In the genomic region with DNA sequence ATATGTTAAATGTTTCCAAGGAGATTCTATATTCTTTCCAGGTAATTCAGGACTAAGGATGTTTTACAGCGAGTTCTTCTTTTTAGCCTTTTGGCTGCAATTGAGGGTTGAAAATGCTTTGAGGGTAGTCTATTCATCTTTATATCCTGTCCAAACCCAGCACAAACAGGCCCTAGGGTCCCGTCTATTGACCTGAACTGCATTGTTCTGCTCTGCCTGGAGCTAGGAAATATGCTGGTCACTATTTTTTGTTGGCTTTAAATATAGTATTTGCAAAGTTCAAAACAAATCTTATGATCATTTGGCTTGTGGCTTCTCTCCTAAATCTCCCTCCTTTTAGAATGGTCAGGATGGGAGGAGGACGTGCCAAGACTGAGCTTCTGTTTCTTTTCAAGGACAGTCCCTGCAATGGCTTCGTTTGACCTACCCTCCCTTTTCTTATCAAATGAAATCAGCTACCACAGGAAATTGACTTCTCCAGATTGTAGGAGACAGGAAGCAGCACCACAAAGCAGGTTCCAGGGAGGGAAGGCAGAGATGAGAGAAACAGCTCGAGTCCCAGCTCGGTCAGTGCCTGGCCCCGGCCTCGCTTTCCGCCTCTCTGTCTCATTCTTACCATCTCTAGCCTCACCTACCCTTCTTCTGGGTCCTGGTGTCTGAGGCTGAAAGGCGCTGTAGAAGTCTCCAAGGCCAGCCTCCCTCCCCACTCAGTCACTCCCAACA, we compare ENCODE assay signal across 10 cellular contexts. TPM values are rescaled to one million over a fixed set of nuclear protein-coding genes. Genes with fewer than 3 reads are reported as not detected.
DNase-seq lines count a peak whose midpoint lies in the region; ATAC-seq, FAIRE-seq and TF ChIP-seq lines count a peak whose summit lies in the region.
"Had no signal": no experiment of that assay in that cellular context is flagged by ENCODE, and none has a peak within 500 bp of the region (broad histone marks: within the 10 kb centered on the region; RNA-seq: fewer than 3 reads in every experiment).

No MANE protein-coding gene starts in this region.

- H3K36me3 Mint-ChIP-seq in activated naive CD4-positive, alpha-beta T cell treated with anti-CD3 and anti-CD28 coated beads, Interleukin-2, amount 50 U/mL, for 24 hours = no peaks in the 10 kb centered on the region
- H3K36me3 Mint-ChIP-seq in activated T-helper 1 cell treated with anti-CD3 and anti-CD28 coated beads, Interleukin-12 subunit alpha, Interleukin-12 subunit beta, Interleukin-2, Interleukin-4 antibody, amounts not matched to agents 30 ng/mL and 10 ng/mL and 1 ng/mL, durations not matched to agents 14 hours and 24 hours and 36 hours (ENCODE audit: low read depth) = no peaks in the 10 kb centered on the region

- no TSS peak for BruUV-seq in HepG2 (replicated peaks; lab: Mats Ljungman, UMichigan)

- H3K27me3 ChIP-seq in HepG2 (ENCODE audit: control insufficient read depth in 1 of 2, insufficient read depth in 2 of 2, low read length in 2 of 2) (peaks cover 0 to 11% of the 10 kb centered on the region in 2 experiments; a peak in 3 of 5 replicates), transverse colon (peaks cover under 1% of the 10 kb centered on the region)

- POLR2A ChIA-PET in HepG2 (lab: Yijun Ruan, JAX) = no interaction called here

- TF ChIP-seq RAD21 in HepG2 (CRISPR knock-in tag; IDR thresholded peaks at IDR 0.05) = no peak

- no peaks in the 10 kb centered on the region for H3K9me3 ChIP-seq in HepG2 (ENCODE audit: low read length)
- H3K9me3 ChIP-seq in transverse colon = no peaks in the 10 kb centered on the region

- no peak overlapping the region for H3K9ac ChIP-seq in HepG2 (ENCODE audit: insufficient read depth, low read depth, low read length)

- H3K4me1 Mint-ChIP-seq in activated naive CD4-positive, alpha-beta T cell treated with anti-CD3 and anti-CD28 coated beads, Interleukin-2, amount 50 U/mL, for 24 hours = peaks cover 34% of the 10 kb centered on the region
- peaks cover 38% of the 10 kb centered on the region for H3K4me1 Mint-ChIP-seq in activated T-helper 1 cell treated with anti-CD3 and anti-CD28 coated beads, Interleukin-12 subunit alpha, Interleukin-12 subunit beta, Interleukin-2, Interleukin-4 antibody, amounts not matched to agents 30 ng/mL and 10 ng/mL and 1 ng/mL, durations not matched to agents 14 hours and 24 hours and 36 hours (ENCODE audit: low read depth)

- H3K9me3 Mint-ChIP-seq in activated naive CD4-positive, alpha-beta T cell treated with anti-CD3 and anti-CD28 coated beads, Interleukin-2, amount 50 U/mL, for 24 hours = no peaks in the 10 kb centered on the region
- no peaks in the 10 kb centered on the region for H3K9me3 Mint-ChIP-seq in activated T-helper 1 cell treated with anti-CD3 and anti-CD28 coated beads, Interleukin-12 subunit alpha, Interleukin-12 subunit beta, Interleukin-2, Interleukin-4 antibody, amounts not matched to agents 30 ng/mL and 10 ng/mL and 1 ng/mL, durations not matched to agents 14 hours and 24 hours and 36 hours

- H3K27me3 Mint-ChIP-seq in activated naive CD4-positive, alpha-beta T cell treated with anti-CD3 and anti-CD28 coated beads, Interleukin-2, amount 50 U/mL, for 24 hours = no peaks in the 10 kb centered on the region
- no peaks in the 10 kb centered on the region for H3K27me3 Mint-ChIP-seq in activated T-helper 1 cell treated with anti-CD3 and anti-CD28 coated beads, Interleukin-12 subunit alpha, Interleukin-12 subunit beta, Interleukin-2, Interleukin-4 antibody, amounts not matched to agents 30 ng/mL and 10 ng/mL and 1 ng/mL, durations not matched to agents 14 hours and 24 hours and 36 hours (ENCODE audit: insufficient read depth)

- no peak overlapping the region for H3K27ac ChIP-seq in HepG2 (ENCODE audit: extremely low read length, insufficient read depth, low read length)
- peak overlapping the region; percentile 19 to 59 (median 28) for H3K27ac ChIP-seq in transverse colon

- H3K4me3 ChIP-seq in HepG2 (replicated peaks in 1 of 3; ENCODE audit: insufficient read depth in 1 of 3, low read depth in 2 of 3, low read length in 3 of 3) (no peak overlapping the region), transverse colon (no peak overlapping the region)
- H3K4me3 ChIP-seq: coronary artery had no signal

- TF ChIP-seq EP300 in HepG2 (IDR thresholded peaks at IDR 0.05; ENCODE audit: low read depth in 2 of 2, low read length in 2 of 2) (no peak), HepG2 (CRISPR knock-in tag; IDR thresholded peaks at IDR 0.05; ENCODE audit: borderline replicate concordance) (no peak), transverse colon (IDR thresholded peaks at IDR 0.05; ENCODE audit: low read depth) (no peak)

- H3K4me2 ChIP-seq in HepG2 (ENCODE audit: low read depth, low read length) = peak overlapping the region; percentile 45; the same call in 1 of the 2 replicates

- H3K79me2 ChIP-seq in HepG2 (ENCODE audit: insufficient read depth, low read length) = no peaks in the 10 kb centered on the region

- intact Hi-C loops in activated T-helper 1 cell treated with anti-CD3 and anti-CD28 coated beads, Interleukin-12 subunit alpha, Interleukin-12 subunit beta, Interleukin-2, Interleukin-4 antibody, amounts not matched to agents 30 ng/mL and 10 ng/mL and 1 ng/mL, durations not matched to agents 14 hours and 24 hours and 36 hours (cut with micrococcal nuclease) = no loop called here
- intact Hi-C loops in HepG2 (cut with micrococcal nuclease; ENCODE audit: unreplicated experiment) (no loop called here), transverse colon (cut with DNase I; ENCODE audit: low total_unique reads) (no loop called here)

- in situ Hi-C loops in HepG2 (cut with HindIII; ENCODE audit: extremely low pct_ligation_motif_present, low pct_unique_long_range_greater_than_20kb) (no loop called here), transverse colon (cut with MboI; ENCODE audit: low pct_ligation_motif_present in 1 of 4, low pct_unique_long_range_greater_than_20kb in 1 of 4, low sequenced_read_pairs in 3 of 4) (loop anchor here in 1 of 4 donors (25.0 kb wide), 1 partner anchor 350 kb away; a partner anchor contains a TSS)

- no peaks in the 10 kb centered on the region for H4K20me1 ChIP-seq in HepG2 (ENCODE audit: insufficient read depth, low read length)

- no peak for DNase-seq in activated naive CD4-positive, alpha-beta T cell treated with anti-CD3 and anti-CD28 coated beads, Interleukin-2, amount 50 U/mL, for 16 hours
- DNase-seq in activated T-helper 1 cell treated with anti-CD3 and anti-CD28 coated beads, Interleukin-12 subunit alpha, Interleukin-12 subunit beta, Interleukin-2, Interleukin-4 antibody, amounts not matched to agents 30 ng/mL and 10 ng/mL and 1 ng/mL, durations not matched to agents 14 hours and 24 hours and 36 hours (ENCODE audit: low spot score) = no peak
- no peak for DNase-seq in HepG2 (ENCODE audit: low spot score)
- no peak for DNase-seq in transverse colon
- no peak for DNase-seq in NOMO-1 (lab: John Stamatoyannopoulos, UW; ENCODE audit: unreplicated experiment in 2 of 2)
- no peak for DNase-seq in DMS53 treated with DMSO at 0.1 percent for 48 hours (lab: John Stamatoyannopoulos, UW; ENCODE audit: unreplicated experiment)
- no peak for DNase-seq in midbrain (lab: John Stamatoyannopoulos, UW)
- DNase-seq: stimulated activated CD4-positive, alpha-beta T cell treated with anti-CD3 and anti-CD28 coated beads, Interleukin-4, amount 100 ng/mL, for 24 hours had no signal

- FAIRE-seq in HepG2 (lab: Jason Lieb, UNC) = no peak

- no peak for TF ChIP-seq POLR2A in HepG2 (IDR thresholded peaks at IDR 0.05; ENCODE audit: insufficient read depth in 1 of 2, low read depth in 2 of 2, low read length in 2 of 2)
- no peak for TF ChIP-seq POLR2A in transverse colon (IDR thresholded peaks at IDR 0.05)

- H3K4me1 ChIP-seq in HepG2 (ENCODE audit: insufficient read depth, low read length) (peaks cover 8% of the 10 kb centered on the region), transverse colon (peaks cover 0 to 27% (median 6%) of the 10 kb centered on the region in 4 donors)

- H3K27ac Mint-ChIP-seq in activated naive CD4-positive, alpha-beta T cell treated with anti-CD3 and anti-CD28 coated beads, Interleukin-2, amount 50 U/mL, for 24 hours = peak overlapping the region; percentile 8
- peak overlapping the region; percentile 80 for H3K27ac Mint-ChIP-seq in activated T-helper 1 cell treated with anti-CD3 and anti-CD28 coated beads, Interleukin-12 subunit alpha, Interleukin-12 subunit beta, Interleukin-2, Interleukin-4 antibody, amounts not matched to agents 30 ng/mL and 10 ng/mL and 1 ng/mL, durations not matched to agents 14 hours and 24 hours and 36 hours

- H3K4me3 Mint-ChIP-seq in activated naive CD4-positive, alpha-beta T cell treated with anti-CD3 and anti-CD28 coated beads, Interleukin-2, amount 50 U/mL, for 24 hours = peak overlapping the region; percentile 34
- H3K4me3 Mint-ChIP-seq in activated T-helper 1 cell treated with anti-CD3 and anti-CD28 coated beads, Interleukin-12 subunit alpha, Interleukin-12 subunit beta, Interleukin-2, Interleukin-4 antibody, amounts not matched to agents 30 ng/mL and 10 ng/mL and 1 ng/mL, durations not matched to agents 14 hours and 24 hours and 36 hours = peak overlapping the region; percentile 48

- no peaks in the 10 kb centered on the region for H3K36me3 ChIP-seq in HepG2 (replicated peaks in 1 of 2; ENCODE audit: control insufficient read depth in 1 of 2, insufficient read depth in 2 of 2, low read length in 2 of 2)
- H3K36me3 ChIP-seq in transverse colon = no peaks in the 10 kb centered on the region

- CTCF ChIA-PET in HepG2 (lab: Yijun Ruan, JAX; ENCODE audit: low intra/inter-chr PET ratio, low total read pairs) = no interaction called here

- 34% methylated on average over 10 of the region's 10 CpGs for WGBS in HepG2 (ENCODE audit: low lambda C conversion rate)
- 67 to 76% methylated on average over 4 to 10 of the region's 10 CpGs for WGBS in transverse colon (ENCODE audit: low coverage in 1 of 2), 2 donors

- ATAC-seq in HepG2 = no peak; the same call in 2 of the 3 replicates

- no peak for TF ChIP-seq CTCF in HepG2 (CRISPR knock-in tag; IDR thresholded peaks at IDR 0.05)
- TF ChIP-seq CTCF in transverse colon (IDR thresholded peaks at IDR 0.05) = no peak

- peak overlapping the region; percentile 19 for H2AFZ ChIP-seq in HepG2 (ENCODE audit: low read length)

RNA-seq across cellular contexts. Expression of a gene that starts 27.6 kb away (rescaled TPM):
- 37.8 and 38.8 TPM in 2 replicates for total RNA-seq in activated T-helper 1 cell treated with anti-CD3 and anti-CD28 coated beads, Interleukin-12 subunit alpha, Interleukin-12 subunit beta, Interleukin-2, Interleukin-4 antibody, amounts not matched to agents 30 ng/mL and 10 ng/mL and 1 ng/mL, durations not matched to agents 14 hours and 24 hours and 36 hours
- not detected in 2 replicates for total RNA-seq in HepG2 (2016; rRNA removed; fragmentation: Illumina TruSeq; extraction: Trizol)
- not detected in 2 replicates for total RNA-seq in HepG2 (2016; cell fraction: cytosol; rRNA removed; fragmentation: Illumina TruSeq; extraction: Trizol; ENCODE audit: low read depth)
- total RNA-seq in HepG2 (2016; cell fraction: insoluble cytoplasmic fraction; rRNA removed; fragmentation: Illumina TruSeq; extraction: Trizol) = not detected in 2 replicates
- total RNA-seq in HepG2 (2016; cell fraction: membrane; rRNA removed; fragmentation: Illumina TruSeq; extraction: Trizol) = not detected in 2 replicates
- not detected in 2 replicates for total RNA-seq in HepG2 (2016; cell fraction: nucleus; rRNA removed; fragmentation: Illumina TruSeq; extraction: Trizol)
- polyA plus RNA-seq in HepG2 (2011; rRNA removed) = not detected in 2 replicates
- polyA plus RNA-seq in HepG2 (2011; cell fraction: cytosol; rRNA removed) = not detected in 2 replicates
- not detected in 2 replicates for polyA plus RNA-seq in HepG2 (2011; cell fraction: nucleus; rRNA removed)
- not detected in 2 replicates for polyA plus RNA-seq in HepG2 (2012)
- polyA plus RNA-seq in HepG2 (2016; cell fraction: cytosol; fragmentation: Illumina TruSeq; extraction: Trizol; ENCODE audit: low read depth) = not detected in 2 replicates
- polyA plus RNA-seq in HepG2 (2016; cell fraction: insoluble cytoplasmic fraction; fragmentation: Illumina TruSeq; extraction: Trizol; ENCODE audit: low read depth) = not detected in 2 replicates
- polyA plus RNA-seq in HepG2 (2016; cell fraction: membrane; fragmentation: Illumina TruSeq; extraction: Trizol; ENCODE audit: low read depth) = not detected in 2 replicates
- not detected in 2 replicates for polyA plus RNA-seq in HepG2 (2016; cell fraction: nucleus; fragmentation: Illumina TruSeq; extraction: Trizol; ENCODE audit: insufficient read depth, low read depth)
- not detected in 2 replicates for polyA minus RNA-seq in HepG2 (2011; rRNA and poly(A)+ RNA removed; ENCODE audit: low replicate concordance)
- not detected in 2 replicates for polyA minus RNA-seq in HepG2 (2011; cell fraction: cytosol; rRNA and poly(A)+ RNA removed)
- polyA minus RNA-seq in HepG2 (2011; cell fraction: nucleus; rRNA and poly(A)+ RNA removed) = not detected in 2 replicates
- total RNA-seq in transverse colon = 1 to 10 TPM in 2 of 4 donors, not detected in 2; 2.5 to 3.7 TPM

RNA-seq across cellular contexts. Expression of a gene that starts 43.5 kb away (rescaled TPM):
- total RNA-seq in activated T-helper 1 cell treated with anti-CD3 and anti-CD28 coated beads, Interleukin-12 subunit alpha, Interleukin-12 subunit beta, Interleukin-2, Interleukin-4 antibody, amounts not matched to agents 30 ng/mL and 10 ng/mL and 1 ng/mL, durations not matched to agents 14 hours and 24 hours and 36 hours = 22.8 and 24.3 TPM in 2 replicates
- total RNA-seq in HepG2 (2016; rRNA removed; fragmentation: Illumina TruSeq; extraction: Trizol) = 12.1 and 18.4 TPM in 2 replicates
- 1.4 and 2.1 TPM in 2 replicates for total RNA-seq in HepG2 (2016; cell fraction: cytosol; rRNA removed; fragmentation: Illumina TruSeq; extraction: Trizol; ENCODE audit: low read depth)
- 12.2 and 16.6 TPM in 2 replicates for total RNA-seq in HepG2 (2016; cell fraction: insoluble cytoplasmic fraction; rRNA removed; fragmentation: Illumina TruSeq; extraction: Trizol)
- 9.5 and 10.4 TPM in 2 replicates for total RNA-seq in HepG2 (2016; cell fraction: membrane; rRNA removed; fragmentation: Illumina TruSeq; extraction: Trizol)
- 6.9 and 8.6 TPM in 2 replicates for total RNA-seq in HepG2 (2016; cell fraction: nucleus; rRNA removed; fragmentation: Illumina TruSeq; extraction: Trizol)
- 4.9 and 7.0 TPM in 2 replicates for polyA plus RNA-seq in HepG2 (2011; rRNA removed)
- 2.7 and 4.4 TPM in 2 replicates for polyA plus RNA-seq in HepG2 (2011; cell fraction: cytosol; rRNA removed)
- 1.4 and 1.7 TPM in 2 replicates for polyA plus RNA-seq in HepG2 (2011; cell fraction: nucleus; rRNA removed)
- polyA plus RNA-seq in HepG2 (2012) = 7.8 and 9.3 TPM in 2 replicates
- polyA plus RNA-seq in HepG2 (2016; cell fraction: cytosol; fragmentation: Illumina TruSeq; extraction: Trizol; ENCODE audit: low read depth) = 1.4 and 1.6 TPM in 2 replicates
- 17.1 and 19.3 TPM in 2 replicates for polyA plus RNA-seq in HepG2 (2016; cell fraction: insoluble cytoplasmic fraction; fragmentation: Illumina TruSeq; extraction: Trizol; ENCODE audit: low read depth)
- polyA plus RNA-seq in HepG2 (2016; cell fraction: membrane; fragmentation: Illumina TruSeq; extraction: Trizol; ENCODE audit: low read depth) = 7.4 and 8.0 TPM in 2 replicates
- polyA plus RNA-seq in HepG2 (2016; cell fraction: nucleus; fragmentation: Illumina TruSeq; extraction: Trizol; ENCODE audit: insufficient read depth, low read depth) = 8.4 and 9.2 TPM in 2 replicates
- polyA minus RNA-seq in HepG2 (2011; rRNA and poly(A)+ RNA removed; ENCODE audit: low replicate concordance) = 2.6 and 8.3 TPM in 2 replicates
- polyA minus RNA-seq in HepG2 (2011; cell fraction: cytosol; rRNA and poly(A)+ RNA removed) = 4.6 and 5.3 TPM in 2 replicates
- polyA minus RNA-seq in HepG2 (2011; cell fraction: nucleus; rRNA and poly(A)+ RNA removed) = 4.2 and 4.5 TPM in 2 replicates
- total RNA-seq in transverse colon = 1 to 10 TPM; 2.4 to 8.6 (median 5.3) TPM

RNA-seq across cellular contexts. Expression of a gene that starts 43.6 kb away (rescaled TPM):
- total RNA-seq in activated T-helper 1 cell treated with anti-CD3 and anti-CD28 coated beads, Interleukin-12 subunit alpha, Interleukin-12 subunit beta, Interleukin-2, Interleukin-4 antibody, amounts not matched to agents 30 ng/mL and 10 ng/mL and 1 ng/mL, durations not matched to agents 14 hours and 24 hours and 36 hours = 24.8 and 25.5 TPM in 2 replicates
- 7.7 and 16.4 TPM in 2 replicates for total RNA-seq in HepG2 (2016; rRNA removed; fragmentation: Illumina TruSeq; extraction: Trizol)
- 2.8 and 5.5 TPM in 2 replicates for total RNA-seq in HepG2 (2016; cell fraction: cytosol; rRNA removed; fragmentation: Illumina TruSeq; extraction: Trizol; ENCODE audit: low read depth)
- total RNA-seq in HepG2 (2016; cell fraction: insoluble cytoplasmic fraction; rRNA removed; fragmentation: Illumina TruSeq; extraction: Trizol) = 9.8 and 13.8 TPM in 2 replicates
- 6.5 and 7.9 TPM in 2 replicates for total RNA-seq in HepG2 (2016; cell fraction: membrane; rRNA removed; fragmentation: Illumina TruSeq; extraction: Trizol)
- 5.2 and 7.0 TPM in 2 replicates for total RNA-seq in HepG2 (2016; cell fraction: nucleus; rRNA removed; fragmentation: Illumina TruSeq; extraction: Trizol)
- 3.5 and 4.1 TPM in 2 replicates for polyA plus RNA-seq in HepG2 (2011; rRNA removed)
- 3.7 and 3.9 TPM in 2 replicates for polyA plus RNA-seq in HepG2 (2011; cell fraction: cytosol; rRNA removed)
- polyA plus RNA-seq in HepG2 (2011; cell fraction: nucleus; rRNA removed) = 2.9 and 3.9 TPM in 2 replicates
- 6.1 and 9.5 TPM in 2 replicates for polyA plus RNA-seq in HepG2 (2012)
- 3.1 and 3.4 TPM in 2 replicates for polyA plus RNA-seq in HepG2 (2016; cell fraction: cytosol; fragmentation: Illumina TruSeq; extraction: Trizol; ENCODE audit: low read depth)
- 17.3 and 18.0 TPM in 2 replicates for polyA plus RNA-seq in HepG2 (2016; cell fraction: insoluble cytoplasmic fraction; fragmentation: Illumina TruSeq; extraction: Trizol; ENCODE audit: low read depth)
- 5.2 and 5.5 TPM in 2 replicates for polyA plus RNA-seq in HepG2 (2016; cell fraction: membrane; fragmentation: Illumina TruSeq; extraction: Trizol; ENCODE audit: low read depth)
- 13.6 and 14.4 TPM in 2 replicates for polyA plus RNA-seq in HepG2 (2016; cell fraction: nucleus; fragmentation: Illumina TruSeq; extraction: Trizol; ENCODE audit: insufficient read depth, low read depth)
- 3.2 and 15.2 TPM in 2 replicates for polyA minus RNA-seq in HepG2 (2011; rRNA and poly(A)+ RNA removed; ENCODE audit: low replicate concordance)
- 1.8 and 2.3 TPM in 2 replicates for polyA minus RNA-seq in HepG2 (2011; cell fraction: cytosol; rRNA and poly(A)+ RNA removed)
- polyA minus RNA-seq in HepG2 (2011; cell fraction: nucleus; rRNA and poly(A)+ RNA removed) = 2.1 and 4.0 TPM in 2 replicates
- total RNA-seq in transverse colon = 10 to 100 TPM in 1 of 4 donors, 1 to 10 TPM in 2, not detected in 1; 1.6 to 14.2 (median 4.6) TPM
